Comparison of ENCODE assay signal across 14 cellular contexts in genomic region chr4:2357821-2358745, GRCh38.
"Had no signal": no experiment of that assay in that cellular context is flagged by ENCODE, and none has a peak within 500 bp of the region (broad histone marks: within the 10 kb centered on the region; RNA-seq: fewer than 3 reads in every experiment).

No MANE protein-coding gene starts in this region.

- H3K4me1 ChIP-seq: breast epithelium, uterus had no signal

- DNase-seq: glutamatergic neuron, immature natural killer cell, left colon, mammary epithelial cell, stomach, T-helper 2 cell, uterus had no signal

- H3K36me3 ChIP-seq: breast epithelium, ovary, stomach, thoracic aorta, uterus had no signal

- H3K9me3 ChIP-seq: breast epithelium, esophagus muscularis mucosa, mucosa of descending colon, ovary, stomach, thoracic aorta, uterus had no signal

- ATAC-seq: activated CD4-positive, CD25-positive, alpha-beta regulatory T cell treated with anti-CD3 and anti-CD28 coated beads, Interleukin-2, amount 50 U/mL, for 24 hours; left colon; mucosa of descending colon had no signal

- H3K27me3 ChIP-seq: breast epithelium, esophagus muscularis mucosa, ovary, stomach, uterus had no signal

- H3K4me3 ChIP-seq: breast epithelium, esophagus muscularis mucosa, mucosa of descending colon, ovary, stomach, thoracic aorta, uterus had no signal

- FAIRE-seq: TTC549 had no signal

- H3K27ac ChIP-seq: breast epithelium, esophagus muscularis mucosa, ovary, stomach, thoracic aorta, uterus had no signal
